Comparison of ENCODE assay signal across 1 cellular context in genomic region chr11:65988791-65989592, GRCh38.
A peak's percentile ranks its signal among the peaks of the same experiment; 100 is the strongest.
TF ChIP-seq lines count a peak whose summit lies in the region.

No MANE protein-coding gene starts in this region.

TF ChIP-seq in K562, 482 proteins besides CTCF, POLR2A, EP300 and RAD21 (continued from another document and continues in another):
- no peak for TF ChIP-seq PREB (CRISPR knock-in tag; IDR thresholded peaks at IDR 0.05)
- no peak for TF ChIP-seq ARID1B (IDR thresholded peaks at IDR 0.05)
- TF ChIP-seq PHF8 (IDR thresholded peaks at IDR 0.05; ENCODE audit: borderline replicate concordance, low read length): no peak
- TF ChIP-seq AFF1 (IDR thresholded peaks at IDR 0.05; ENCODE audit: low read depth in 1 of 2, partially characterized antibody in 2 of 2): no peak
- no peak for TF ChIP-seq HDAC3 (IDR thresholded peaks at IDR 0.05; ENCODE audit: borderline replicate concordance, partially characterized antibody)
- no peak for TF ChIP-seq IFI16 (CRISPR knock-in tag; IDR thresholded peaks at IDR 0.05)
- no peak for TF ChIP-seq ZBTB40 (IDR thresholded peaks at IDR 0.05)
- TF ChIP-seq ZBTB40 (CRISPR knock-in tag; IDR thresholded peaks at IDR 0.05): no peak
- no peak for TF ChIP-seq ZNF780A (CRISPR knock-in tag; IDR thresholded peaks at IDR 0.05)
- TF ChIP-seq KLF16 (IDR thresholded peaks at IDR 0.05): peak; percentile 80
- no peak for TF ChIP-seq THRA (IDR thresholded peaks at IDR 0.05)
- TF ChIP-seq ZBTB43 (CRISPR knock-in tag; IDR thresholded peaks at IDR 0.05): peak; percentile 7; the same call in 1 of the 2 replicates
- TF ChIP-seq CREBBP (IDR thresholded peaks at IDR 0.05; ENCODE audit: low read depth, low read length): no peak
- no peak for TF ChIP-seq CBFB (CRISPR knock-in tag; IDR thresholded peaks at IDR 0.05)
- no peak for TF ChIP-seq HBP1 (CRISPR knock-in tag; IDR thresholded peaks at IDR 0.05)
- TF ChIP-seq NFIX (CRISPR knock-in tag; IDR thresholded peaks at IDR 0.05; ENCODE audit: low read depth): no peak
- no peak for TF ChIP-seq IRF1 (CRISPR knock-in tag; IDR thresholded peaks at IDR 0.05; ENCODE audit: borderline replicate concordance)
- 0 out of 2 replicates have a peak, but pooled peaks have one; percentile 33 for TF ChIP-seq ZNF592 (IDR thresholded peaks at IDR 0.05)
- TF ChIP-seq HNRNPL (IDR thresholded peaks at IDR 0.05; ENCODE audit: low read depth, low read length): no peak
- 0 out of 4 replicates have a peak, but pooled peaks of 1 of the 2 experiments have one; percentile 41 for TF ChIP-seq UBTF (IDR thresholded peaks at IDR 0.05; ENCODE audit: borderline replicate concordance in 1 of 2, low read depth in 2 of 2, low read length in 2 of 2)
- no peak for TF ChIP-seq DACH1 (IDR thresholded peaks at IDR 0.05; ENCODE audit: partially characterized antibody)
- no peak for TF ChIP-seq LCOR (CRISPR knock-in tag; IDR thresholded peaks at IDR 0.05)
- no peak for TF ChIP-seq ZNF143 (CRISPR knock-in tag; IDR thresholded peaks at IDR 0.05)
- no peak for TF ChIP-seq RFX1 (IDR thresholded peaks at IDR 0.05)
